Comparison of ENCODE assay signal across 24 cellular contexts in the genomic region with DNA sequence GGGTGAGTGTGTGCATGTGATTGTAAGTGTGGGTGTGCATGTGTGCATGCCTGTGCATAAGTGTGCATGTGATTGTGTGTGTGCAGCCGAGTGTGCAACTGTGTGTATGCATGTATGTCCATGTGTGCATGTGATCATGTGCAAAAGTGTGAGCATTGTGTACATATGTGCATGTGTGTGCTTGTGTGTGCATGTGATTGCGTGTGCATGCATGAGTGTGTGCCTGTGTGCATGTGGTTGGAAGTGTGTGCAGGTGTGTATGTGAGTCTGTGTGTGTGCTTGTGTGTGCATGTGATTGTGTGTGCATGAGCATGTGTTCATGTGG. TPM values are rescaled to one million over a fixed set of nuclear protein-coding genes. Genes with fewer than 3 reads are reported as not detected.
DNase-seq lines count a peak whose midpoint lies in the region; ATAC-seq, FAIRE-seq and TF ChIP-seq lines count a peak whose summit lies in the region.
"Had no signal": no experiment of that assay in that cellular context is flagged by ENCODE, and none has a peak within 500 bp of the region (broad histone marks: within the 10 kb centered on the region; RNA-seq: fewer than 3 reads in every experiment).

No MANE protein-coding gene starts in this region.

- H3K27me3 ChIP-seq in H9 (ENCODE audit: insufficient read depth, low read length) (no peaks in the 10 kb centered on the region), endothelial cell of umbilical vein (ENCODE audit: control insufficient read depth in 2 of 2, insufficient read depth in 2 of 2, low read length in 2 of 2) (peaks cover 0 to 3% of the 10 kb centered on the region in 2 experiments)
- H3K27me3 ChIP-seq: BE2C, brain microvascular endothelial cell, upper lobe of right lung had no signal

- no peak overlapping the region for H3K56ac ChIP-seq in H9 (ENCODE audit: insufficient read length, low read depth, low read length)

- POLR2A ChIA-PET in endothelial cell of umbilical vein (lab: Charles Lee), result no interaction called here
- POLR2A ChIA-PET in activated CD4-positive, alpha-beta memory T cell treated with anti-CD3 and anti-CD28 coated beads, Interleukin-2, amount 10 ng/mL, durations not matched to agents 7 days and 5 days (lab: Charles Lee), result no interaction called here
- POLR2A ChIA-PET in activated CD4-positive, alpha-beta T cell treated with anti-CD3 and anti-CD28 coated beads for 36 hours (lab: Charles Lee), result no interaction called here

- no peak overlapping the region for H4K8ac ChIP-seq in H9 (replicated peaks; ENCODE audit: insufficient read length, low read depth, low read length)

- CTCF ChIA-PET in endothelial cell of umbilical vein (lab: Charles Lee), result interaction anchor here (1.7 kb wide), 1 partner anchor 97 kb away, joined by 4 read pairs; the partner anchor contains the start of gene IL27RA
- CTCF ChIA-PET in activated CD4-positive, alpha-beta memory T cell treated with anti-CD3 and anti-CD28 coated beads, Interleukin-2, amount 10 ng/mL, durations not matched to agents 7 days and 5 days (lab: Charles Lee), result no interaction called here
- CTCF ChIA-PET in activated CD4-positive, alpha-beta T cell treated with anti-CD3 and anti-CD28 coated beads for 36 hours (lab: Charles Lee), result no interaction called here

- peaks cover 14 to 29% of the 10 kb centered on the region in 2 experiments for H3K4me1 Mint-ChIP-seq in H9
- H3K4me1 Mint-ChIP-seq in activated CD4-positive, alpha-beta memory T cell treated with anti-CD3 and anti-CD28 coated beads, Interleukin-2, amount 10 ng/mL, durations not matched to agents 7 days and 5 days, result peaks cover 3% of the 10 kb centered on the region
- peaks cover 1% of the 10 kb centered on the region for H3K4me1 Mint-ChIP-seq in activated CD4-positive, alpha-beta T cell treated with anti-CD3 and anti-CD28 coated beads for 36 hours

- H3K9me3 Mint-ChIP-seq in H9, result no peaks in the 10 kb centered on the region
- H3K9me3 Mint-ChIP-seq in activated CD4-positive, alpha-beta memory T cell treated with anti-CD3 and anti-CD28 coated beads, Interleukin-2, amount 10 ng/mL, durations not matched to agents 7 days and 5 days, result no peaks in the 10 kb centered on the region
- no peaks in the 10 kb centered on the region for H3K9me3 Mint-ChIP-seq in activated CD4-positive, alpha-beta T cell treated with anti-CD3 and anti-CD28 coated beads for 36 hours (ENCODE audit: low read depth)
- H3K9me3 Mint-ChIP-seq: activated T-helper 17 cell treated with anti-CD3 and anti-CD28 coated beads, Interleukin-2, amount 50 U/mL, for 72 hours; stimulated activated memory B cell treated with anti-CD40 and anti-IgM and Interleukin-4, amounts not matched to agents 10 μg/mL and 1 μg/mL and 100 μg/mL, for 72 hours had no signal

- no peak overlapping the region for H3K4me3 ChIP-seq in endothelial cell of umbilical vein (replicated peaks in 1 of 3; ENCODE audit: insufficient read depth in 1 of 3, low read depth in 1 of 3, low read length in 3 of 3)
- H3K4me3 ChIP-seq: sigmoid colon, upper lobe of right lung had no signal

- H3K79me1 ChIP-seq in H9 (ENCODE audit: insufficient read depth, low read depth, low read length, poor library complexity, severe bottlenecking), result no peaks in the 10 kb centered on the region

- H2BK15ac ChIP-seq in H9 (ENCODE audit: low read depth, low read length), result no peak overlapping the region

- H3K36me3 Mint-ChIP-seq in H9 (ENCODE audit: insufficient read depth in 1 of 3, low read depth in 3 of 3), result no peaks in the 10 kb centered on the region; a peak in 1 of 7 replicates
- H3K36me3 Mint-ChIP-seq in activated CD4-positive, alpha-beta memory T cell treated with anti-CD3 and anti-CD28 coated beads, Interleukin-2, amount 10 ng/mL, durations not matched to agents 7 days and 5 days (ENCODE audit: low read depth), result no peaks in the 10 kb centered on the region
- no peaks in the 10 kb centered on the region for H3K36me3 Mint-ChIP-seq in activated CD4-positive, alpha-beta T cell treated with anti-CD3 and anti-CD28 coated beads for 36 hours (ENCODE audit: low read depth)
- H3K36me3 Mint-ChIP-seq: CD8-positive, alpha-beta memory T cell; stimulated activated memory B cell treated with anti-CD40 and anti-IgM and Interleukin-4, amounts not matched to agents 10 μg/mL and 1 μg/mL and 100 μg/mL, for 72 hours had no signal

- H3K27ac Mint-ChIP-seq in H9, result no peak overlapping the region
- no peak overlapping the region for H3K27ac Mint-ChIP-seq in activated CD4-positive, alpha-beta memory T cell treated with anti-CD3 and anti-CD28 coated beads, Interleukin-2, amount 10 ng/mL, durations not matched to agents 7 days and 5 days
- H3K27ac Mint-ChIP-seq in activated CD4-positive, alpha-beta T cell treated with anti-CD3 and anti-CD28 coated beads for 36 hours, result no peak overlapping the region
- H3K27ac Mint-ChIP-seq: activated T-helper 17 cell treated with anti-CD3 and anti-CD28 coated beads, Interleukin-2, amount 50 U/mL, for 72 hours; progenitor cell of endocrine pancreas; stimulated activated memory B cell treated with anti-CD40 and anti-IgM and Interleukin-4, amounts not matched to agents 10 μg/mL and 1 μg/mL and 100 μg/mL, for 72 hours had no signal

- H3K4me1 ChIP-seq in H9 (ENCODE audit: insufficient read depth, low read length) (peaks cover 3% of the 10 kb centered on the region; the same call in 1 of the 2 replicates), endothelial cell of umbilical vein (ENCODE audit: control insufficient read depth, extremely low read depth, insufficient read depth, low read length) (no peaks in the 10 kb centered on the region)
- H3K4me1 ChIP-seq: sigmoid colon, upper lobe of right lung had no signal

- H2AK5ac ChIP-seq in H9 (ENCODE audit: insufficient read length, low read length), result no peak overlapping the region

- peaks cover 5% of the 10 kb centered on the region for H4K20me1 ChIP-seq in H9 (ENCODE audit: control insufficient read depth, insufficient read depth, insufficient read length)
- H4K20me1 ChIP-seq in endothelial cell of umbilical vein (replicated peaks; ENCODE audit: control insufficient read depth, extremely low read depth, insufficient read depth, low read length), result no peaks in the 10 kb centered on the region

- H4K91ac ChIP-seq in H9 (ENCODE audit: insufficient read length, low read depth, low read length), result no peak overlapping the region

- H3K18ac ChIP-seq in H9 (ENCODE audit: insufficient read length, low read depth, low read length), result no peak overlapping the region

- no peak for TF ChIP-seq POLR2A in endothelial cell of umbilical vein (IDR thresholded peaks at IDR 0.05; ENCODE audit: low read depth, low read length)

- dilution Hi-C loops in endothelial cell of umbilical vein (cut with MboI; ENCODE audit: extremely low pct_ligation_motif_present, low sequenced_read_pairs), result no loop called here

- BruUV-seq in endothelial cell of umbilical vein (replicated peaks; lab: Mats Ljungman, UMichigan), result no TSS peak

- intact Hi-C loops in endothelial cell of umbilical vein (cut with micrococcal nuclease), result no loop called here
- intact Hi-C loops in activated CD4-positive, alpha-beta T cell treated with anti-CD3 and anti-CD28 coated beads for 36 hours (cut with DNase I, micrococcal nuclease), result no loop called here

- H3K27ac ChIP-seq in H9 (ENCODE audit: insufficient read length, low read depth, low read length) (no peak overlapping the region), endothelial cell of umbilical vein (ENCODE audit: insufficient read depth, low read depth, low read length) (no peak overlapping the region)
- H3K27ac ChIP-seq: brain microvascular endothelial cell, sigmoid colon, upper lobe of right lung had no signal

- no peaks in the 10 kb centered on the region for H3K9me1 ChIP-seq in endothelial cell of umbilical vein (replicated peaks; ENCODE audit: control insufficient read depth, extremely low read depth, insufficient read depth, low read length)

- H2AFZ ChIP-seq in H9 (ENCODE audit: low read length) (no peak overlapping the region), endothelial cell of umbilical vein (ENCODE audit: low read depth, low read length) (no peak overlapping the region)

- H3K79me2 ChIP-seq in H9 (ENCODE audit: insufficient read depth, low read length) (no peaks in the 10 kb centered on the region), endothelial cell of umbilical vein (ENCODE audit: control insufficient read depth, insufficient read depth, low read length) (no peaks in the 10 kb centered on the region)

- no peaks in the 10 kb centered on the region; the same call in 1 of the 2 replicates for H3K27me3 Mint-ChIP-seq in H9 (ENCODE audit: low read depth)
- peaks cover 7% of the 10 kb centered on the region for H3K27me3 Mint-ChIP-seq in activated CD4-positive, alpha-beta memory T cell treated with anti-CD3 and anti-CD28 coated beads, Interleukin-2, amount 10 ng/mL, durations not matched to agents 7 days and 5 days
- peaks cover 6% of the 10 kb centered on the region for H3K27me3 Mint-ChIP-seq in activated CD4-positive, alpha-beta T cell treated with anti-CD3 and anti-CD28 coated beads for 36 hours

- no peak for FAIRE-seq in endothelial cell of umbilical vein (lab: Jason Lieb, UNC)

- H3K23me2 ChIP-seq in H9 (ENCODE audit: insufficient read length, low read depth, low read length, poor library complexity, severe bottlenecking), result no peaks in the 10 kb centered on the region

- TF ChIP-seq CTCF in H9 (conservative IDR thresholded peaks at IDR 0.05), result no peak
- no peak for TF ChIP-seq CTCF in endothelial cell of umbilical vein (IDR thresholded peaks at IDR 0.05; ENCODE audit: extremely low read depth in 1 of 2, insufficient read depth in 1 of 2, low read depth in 1 of 2, low read length in 2 of 2)

- H3K14ac ChIP-seq in H9 (ENCODE audit: insufficient read depth, low read length), result no peak overlapping the region

- H2BK12ac ChIP-seq in H9 (ENCODE audit: insufficient read length, low read depth, low read length), result no peak overlapping the region

- ATAC-seq in activated CD4-positive, alpha-beta T cell treated with anti-CD3 and anti-CD28 coated beads for 36 hours, result no peak
- ATAC-seq: activated T-helper 17 cell treated with anti-CD3 and anti-CD28 coated beads, Interleukin-2, amount 50 U/mL, for 72 hours; stimulated activated memory B cell treated with anti-CD40 and anti-IgM and Interleukin-4, amounts not matched to agents 10 μg/mL and 1 μg/mL and 100 μg/mL, for 72 hours had no signal

- DNase-seq in H9, result no peak
- DNase-seq in endothelial cell of umbilical vein (ENCODE audit: low read depth, low spot score), result no peak
- no peak for DNase-seq in activated CD4-positive, alpha-beta memory T cell treated with anti-CD3 and anti-CD28 coated beads, Interleukin-2, amount 10 ng/mL, durations not matched to agents 7 days and 5 days
- no peak for DNase-seq in activated CD4-positive, alpha-beta T cell treated with anti-CD3 and anti-CD28 coated beads for 36 hours
- DNase-seq: activated CD4-positive, alpha-beta T cell treated with anti-CD3 and anti-CD28 coated beads, Interleukin-2, amount 50 U/mL, for 48 hours; activated CD8-positive, alpha-beta memory T cell treated with anti-CD3 and anti-CD28 coated beads, Interleukin-2, amount 50 U/mL, for 48 hours; activated naive CD4-positive, alpha-beta T cell treated with anti-CD3 and anti-CD28 coated beads, Interleukin-2, amount 50 U/mL, for 16 hours; amniotic stem cell; BE2C; brain microvascular endothelial cell; DMS153; NCI-H1092; NCI-H1694 treated with DMSO at 0.1 percent for 48 hours; NCI-H510A; RPMI8226; sigmoid colon; stimulated activated CD4-positive, alpha-beta T cell treated with anti-CD3 and anti-CD28 coated beads, Interleukin-4, amount 100 ng/mL, for 4 hours; substantia nigra; upper lobe of right lung had no signal

- H3K9me3 ChIP-seq in H9 (ENCODE audit: control insufficient read depth, low read depth, low read length), result no peaks in the 10 kb centered on the region
- no peaks in the 10 kb centered on the region for H3K9me3 ChIP-seq in endothelial cell of umbilical vein (replicated peaks; ENCODE audit: control insufficient read depth, insufficient read depth, low read length)
- H3K9me3 ChIP-seq: BE2C, sigmoid colon, upper lobe of right lung had no signal

- WGBS in H9 (ENCODE audit: extremely low coverage, insufficient read length, low lambda C conversion rate), result no CpG with 5 or more reads among the region's 2 CpGs

- H3K4me2 ChIP-seq in H9 (ENCODE audit: insufficient read depth, insufficient read length, low read length) (no peak overlapping the region), endothelial cell of umbilical vein (ENCODE audit: insufficient read depth, low read length) (no peak overlapping the region)

- no peak overlapping the region for H3K4me3 Mint-ChIP-seq in H9
- no peak overlapping the region for H3K4me3 Mint-ChIP-seq in activated CD4-positive, alpha-beta memory T cell treated with anti-CD3 and anti-CD28 coated beads, Interleukin-2, amount 10 ng/mL, durations not matched to agents 7 days and 5 days
- H3K4me3 Mint-ChIP-seq in activated CD4-positive, alpha-beta T cell treated with anti-CD3 and anti-CD28 coated beads for 36 hours, result no peak overlapping the region
- H3K4me3 Mint-ChIP-seq: activated T-helper 17 cell treated with anti-CD3 and anti-CD28 coated beads, Interleukin-2, amount 50 U/mL, for 72 hours; CD8-positive, alpha-beta memory T cell; stimulated activated memory B cell treated with anti-CD40 and anti-IgM and Interleukin-4, amounts not matched to agents 10 μg/mL and 1 μg/mL and 100 μg/mL, for 72 hours had no signal

- H3K9ac ChIP-seq in H9 (ENCODE audit: extremely low read depth, insufficient read length, low read length) (no peak overlapping the region), endothelial cell of umbilical vein (replicated peaks; ENCODE audit: extremely low read depth, insufficient read depth, low read length) (no peak overlapping the region)

- H2BK20ac ChIP-seq in H9 (ENCODE audit: low read depth, low read length, poor library complexity, severe bottlenecking), result no peak overlapping the region

- peaks cover 0 to 2% of the 10 kb centered on the region in 2 experiments for H3K36me3 ChIP-seq in endothelial cell of umbilical vein (ENCODE audit: control insufficient read depth in 2 of 2, extremely low read depth in 1 of 2, insufficient read depth in 2 of 2, low read length in 2 of 2)
- H3K36me3 ChIP-seq: BE2C, brain microvascular endothelial cell, upper lobe of right lung had no signal

- H3K4ac ChIP-seq in H9 (ENCODE audit: low read depth, low read length), result no peak overlapping the region

- H2BK5ac ChIP-seq in H9 (ENCODE audit: insufficient read length, low read length), result no peak overlapping the region

- H2BK120ac ChIP-seq in H9 (ENCODE audit: low read depth, low read length, poor library complexity, severe bottlenecking), result no peak overlapping the region

- H3T11ph ChIP-seq in H9 (ENCODE audit: low read length), result no peak overlapping the region

- no peak overlapping the region for H3K23ac ChIP-seq in H9 (ENCODE audit: insufficient read length, low read depth, low read length)

- peak overlapping the region; percentile 11 for H4K5ac ChIP-seq in H9 (ENCODE audit: insufficient read length, low read depth, low read length)

RNA-seq across cellular contexts. Expression of gene PODNL1, which starts 3.5 kb away (rescaled TPM):
- total RNA-seq in H9 (2021), result 0.68 TPM in 2 replicates
- total RNA-seq in endothelial cell of umbilical vein, result 2.0 TPM in 1 of 2 replicates, not detected in the other
- 0.21 and 0.32 TPM in 2 replicates for polyA plus RNA-seq in endothelial cell of umbilical vein
- 0.12 and 0.25 TPM in 2 replicates for polyA plus RNA-seq in endothelial cell of umbilical vein (2011; cell fraction: cytosol; rRNA removed)
- polyA plus RNA-seq in endothelial cell of umbilical vein (2011; cell fraction: nucleus; rRNA removed), result 0.48 and 0.66 TPM in 2 replicates
- polyA plus RNA-seq in endothelial cell of umbilical vein (2012), result 0.96 and 1.4 TPM in 2 replicates
- not detected in 2 replicates for polyA minus RNA-seq in endothelial cell of umbilical vein
- polyA minus RNA-seq in endothelial cell of umbilical vein (2011; cell fraction: cytosol; rRNA and poly(A)+ RNA removed), result not detected
- not detected in 2 replicates for polyA minus RNA-seq in endothelial cell of umbilical vein (2011; cell fraction: nucleus; rRNA and poly(A)+ RNA removed)
- total RNA-seq in activated CD4-positive, alpha-beta memory T cell treated with anti-CD3 and anti-CD28 coated beads, Interleukin-2, amount 10 ng/mL, durations not matched to agents 7 days and 5 days, result under 1 TPM; 0.35 to 0.48 TPM
- under 1 TPM; 0.25 to 0.46 TPM for total RNA-seq in activated CD4-positive, alpha-beta T cell treated with anti-CD3 and anti-CD28 coated beads for 36 hours
- total RNA-seq: left lobe of liver, progenitor cell of endocrine pancreas, sigmoid colon had no signal
- polyA plus RNA-seq: CD8-positive, alpha-beta memory T cell had no signal

RNA-seq across cellular contexts. Expression of gene DCAF15, which starts 17.6 kb away (rescaled TPM):
- total RNA-seq in H9 (2021) (82.2 and 82.5 TPM in 2 replicates), endothelial cell of umbilical vein (42.4 and 47.9 TPM in 2 replicates)
- polyA plus RNA-seq in endothelial cell of umbilical vein, result 41.9 and 50.5 TPM in 2 replicates
- 17.5 and 25.6 TPM in 2 replicates for polyA plus RNA-seq in endothelial cell of umbilical vein (2011; cell fraction: cytosol; rRNA removed)
- 124 and 130 TPM in 2 replicates for polyA plus RNA-seq in endothelial cell of umbilical vein (2011; cell fraction: nucleus; rRNA removed)
- 25.6 and 28.5 TPM in 2 replicates for polyA plus RNA-seq in endothelial cell of umbilical vein (2012)
- 32.7 and 34.6 TPM in 2 replicates for polyA minus RNA-seq in endothelial cell of umbilical vein
- 11.8 TPM for polyA minus RNA-seq in endothelial cell of umbilical vein (2011; cell fraction: cytosol; rRNA and poly(A)+ RNA removed)
- 27.6 and 31.1 TPM in 2 replicates for polyA minus RNA-seq in endothelial cell of umbilical vein (2011; cell fraction: nucleus; rRNA and poly(A)+ RNA removed)
- total RNA-seq in activated CD4-positive, alpha-beta memory T cell treated with anti-CD3 and anti-CD28 coated beads, Interleukin-2, amount 10 ng/mL, durations not matched to agents 7 days and 5 days, result 10 to 100 TPM; 76.2 to 78.4 TPM
- 10 to 100 TPM; 55.8 to 61.6 TPM for total RNA-seq in activated CD4-positive, alpha-beta T cell treated with anti-CD3 and anti-CD28 coated beads for 36 hours

RNA-seq across cellular contexts. Expression of gene CC2D1A, which starts 28.7 kb away (rescaled TPM):
- total RNA-seq in H9 (2021) (42.7 and 48.5 TPM in 2 replicates), endothelial cell of umbilical vein (29.8 and 33.7 TPM in 2 replicates)
- 13.6 and 14.9 TPM in 2 replicates for polyA plus RNA-seq in endothelial cell of umbilical vein
- 8.8 and 11.9 TPM in 2 replicates for polyA plus RNA-seq in endothelial cell of umbilical vein (2011; cell fraction: cytosol; rRNA removed)
- 52.8 and 58.8 TPM in 2 replicates for polyA plus RNA-seq in endothelial cell of umbilical vein (2011; cell fraction: nucleus; rRNA removed)
- 18.0 and 20.7 TPM in 2 replicates for polyA plus RNA-seq in endothelial cell of umbilical vein (2012)
- 7.1 and 12.5 TPM in 2 replicates for polyA minus RNA-seq in endothelial cell of umbilical vein
- polyA minus RNA-seq in endothelial cell of umbilical vein (2011; cell fraction: cytosol; rRNA and poly(A)+ RNA removed), result 12.3 TPM
- 12.0 and 18.0 TPM in 2 replicates for polyA minus RNA-seq in endothelial cell of umbilical vein (2011; cell fraction: nucleus; rRNA and poly(A)+ RNA removed)
- 10 to 100 TPM; 30.6 to 32.7 TPM for total RNA-seq in activated CD4-positive, alpha-beta memory T cell treated with anti-CD3 and anti-CD28 coated beads, Interleukin-2, amount 10 ng/mL, durations not matched to agents 7 days and 5 days
- 10 to 100 TPM; 30.2 to 34.3 TPM for total RNA-seq in activated CD4-positive, alpha-beta T cell treated with anti-CD3 and anti-CD28 coated beads for 36 hours

RNA-seq across cellular contexts. Expression of gene BRME1, which starts 28.8 kb away (rescaled TPM):
- 4.7 and 6.7 TPM in 2 replicates for total RNA-seq in H9 (2021)
- total RNA-seq in endothelial cell of umbilical vein, result 1.5 and 2.5 TPM in 2 replicates
- 0.69 and 0.86 TPM in 2 replicates for polyA plus RNA-seq in endothelial cell of umbilical vein
- polyA plus RNA-seq in endothelial cell of umbilical vein (2011; cell fraction: cytosol; rRNA removed), result 0.39 and 0.76 TPM in 2 replicates
- polyA plus RNA-seq in endothelial cell of umbilical vein (2011; cell fraction: nucleus; rRNA removed), result 2.4 and 2.9 TPM in 2 replicates
- 0.50 and 1.1 TPM in 2 replicates for polyA plus RNA-seq in endothelial cell of umbilical vein (2012)
- 0.56 and 0.66 TPM in 2 replicates for polyA minus RNA-seq in endothelial cell of umbilical vein
- polyA minus RNA-seq in endothelial cell of umbilical vein (2011; cell fraction: cytosol; rRNA and poly(A)+ RNA removed), result 5.5 TPM
- 0.82 and 1.2 TPM in 2 replicates for polyA minus RNA-seq in endothelial cell of umbilical vein (2011; cell fraction: nucleus; rRNA and poly(A)+ RNA removed)
- total RNA-seq in activated CD4-positive, alpha-beta memory T cell treated with anti-CD3 and anti-CD28 coated beads, Interleukin-2, amount 10 ng/mL, durations not matched to agents 7 days and 5 days, result 1 to 10 TPM; 3.8 to 4.4 TPM
- total RNA-seq in activated CD4-positive, alpha-beta T cell treated with anti-CD3 and anti-CD28 coated beads for 36 hours, result 1 to 10 TPM; 5.3 to 5.5 TPM

RNA-seq across cellular contexts. Expression of gene NANOS3, which starts 57.8 kb away (rescaled TPM):
- total RNA-seq in H9 (2021), result not detected in 2 replicates
- 3.4 and 4.4 TPM in 2 replicates for total RNA-seq in endothelial cell of umbilical vein
- 1.0 and 1.5 TPM in 2 replicates for polyA plus RNA-seq in endothelial cell of umbilical vein
- polyA plus RNA-seq in endothelial cell of umbilical vein (2011; cell fraction: cytosol; rRNA removed), result 0.38 and 0.93 TPM in 2 replicates
- polyA plus RNA-seq in endothelial cell of umbilical vein (2011; cell fraction: nucleus; rRNA removed), result 0.55 and 1.3 TPM in 2 replicates
- 1.6 and 1.7 TPM in 2 replicates for polyA plus RNA-seq in endothelial cell of umbilical vein (2012)
- 0.72 TPM in 1 of 2 replicates, not detected in the other for polyA minus RNA-seq in endothelial cell of umbilical vein
- polyA minus RNA-seq in endothelial cell of umbilical vein (2011; cell fraction: cytosol; rRNA and poly(A)+ RNA removed), result not detected
- 2.5 TPM in 1 of 2 replicates, not detected in the other for polyA minus RNA-seq in endothelial cell of umbilical vein (2011; cell fraction: nucleus; rRNA and poly(A)+ RNA removed)
- total RNA-seq in activated CD4-positive, alpha-beta memory T cell treated with anti-CD3 and anti-CD28 coated beads, Interleukin-2, amount 10 ng/mL, durations not matched to agents 7 days and 5 days, result under 1 TPM; 0.65 to 0.95 TPM
- total RNA-seq in activated CD4-positive, alpha-beta T cell treated with anti-CD3 and anti-CD28 coated beads for 36 hours, result 1 to 10 TPM; 1.2 to 1.6 TPM
- total RNA-seq: left lobe of liver, sigmoid colon, upper lobe of right lung had no signal
- polyA plus RNA-seq: CD8-positive, alpha-beta memory T cell had no signal
